ENCODE assay signal across 17 cellular contexts in genomic region chr20:14494355-14494754, GRCh38.
DNase-seq lines count a peak whose midpoint lies in the region; ATAC-seq, FAIRE-seq and TF ChIP-seq lines count a peak whose summit lies in the region.
"Had no signal": no experiment of that assay in that cellular context is flagged by ENCODE, and none has a peak within 500 bp of the region (broad histone marks: within the 10 kb centered on the region; RNA-seq: fewer than 3 reads in every experiment).

No MANE protein-coding gene starts in this region.

- H3K27me3 ChIP-seq in ACC112 (ENCODE audit: insufficient read depth, low read length) = no peaks in the 10 kb centered on the region
- no peaks in the 10 kb centered on the region for H3K27me3 ChIP-seq in astrocyte (ENCODE audit: insufficient read depth, low read length)
- H3K27me3 ChIP-seq in fibroblast of lung (ENCODE audit: control insufficient read depth, insufficient read depth, low read length) = no peaks in the 10 kb centered on the region
- H3K27me3 ChIP-seq: BLaER1 treated with 17β-estradiol and CSF1 and Interleukin-3, amounts not matched to agents 10 nM and 100 nM had no signal

- no peak for TF ChIP-seq CTCF in astrocyte (IDR thresholded peaks at IDR 0.05; ENCODE audit: insufficient read depth, low read depth, low read length)
- no peak for TF ChIP-seq CTCF in fibroblast of lung (conservative IDR thresholded peaks at IDR 0.05 in 1 of 2, IDR thresholded peaks at IDR 0.05 in 1 of 2; ENCODE audit: low read depth in 1 of 2, low read length in 2 of 2)

- peaks cover 7% of the 10 kb centered on the region for H3K4me1 Mint-ChIP-seq in astrocyte (ENCODE audit: low read depth, unreplicated experiment)
- H3K4me1 Mint-ChIP-seq in activated naive CD8-positive, alpha-beta T cell treated with anti-CD3 and anti-CD28 coated beads, Interleukin-2, amount 50 U/mL, for 24 hours = no peaks in the 10 kb centered on the region
- no peaks in the 10 kb centered on the region for H3K4me1 Mint-ChIP-seq in stimulated activated effector memory CD8-positive, alpha-beta T cell treated with anti-CD3 and anti-CD28 coated beads, Interleukin-12 subunit alpha, Interleukin-12 subunit beta, amount 100 ng/mL, for 72 hours
- H3K4me1 Mint-ChIP-seq: B cell had no signal

- peak overlapping the region; percentile 35 for H2AFZ ChIP-seq in ACC112 (ENCODE audit: low read length, unreplicated experiment)
- H2AFZ ChIP-seq in astrocyte (ENCODE audit: low read depth, low read length) = no peak overlapping the region
- peak overlapping the region; percentile 45 for H2AFZ ChIP-seq in fibroblast of lung (ENCODE audit: low read length)

- no peak overlapping the region for H3K4me2 ChIP-seq in astrocyte (ENCODE audit: low read length)
- no peak overlapping the region for H3K4me2 ChIP-seq in fibroblast of lung (ENCODE audit: extremely low read depth, insufficient read depth, low read length)
- H3K4me2 ChIP-seq: BLaER1 treated with 17β-estradiol and CSF1 and Interleukin-3, amounts not matched to agents 10 nM and 100 nM had no signal

- H3K4me3 ChIP-seq in ACC112 (ENCODE audit: low read depth, low read length) = no peak overlapping the region
- no peak overlapping the region for H3K4me3 ChIP-seq in astrocyte (ENCODE audit: insufficient read depth, low read depth, low read length)
- H3K4me3 ChIP-seq in fibroblast of lung (replicated peaks in 1 of 4; ENCODE audit: control extremely low read depth in 1 of 4, insufficient read depth in 1 of 4, low read depth in 3 of 4, low read length in 4 of 4) = no peak overlapping the region
- H3K4me3 ChIP-seq: BLaER1 treated with 17β-estradiol and CSF1 and Interleukin-3, amounts not matched to agents 10 nM and 100 nM had no signal

- no peaks in the 10 kb centered on the region for H3K36me3 ChIP-seq in ACC112 (ENCODE audit: insufficient read depth, low read length)
- H3K36me3 ChIP-seq in astrocyte (ENCODE audit: insufficient read depth, low read length) = no peaks in the 10 kb centered on the region
- no peaks in the 10 kb centered on the region for H3K36me3 ChIP-seq in fibroblast of lung (ENCODE audit: control insufficient read depth, insufficient read depth, low read length)
- H3K36me3 ChIP-seq: BLaER1 treated with 17β-estradiol and CSF1 and Interleukin-3, amounts not matched to agents 10 nM and 100 nM had no signal

- no peaks in the 10 kb centered on the region for H3K36me3 Mint-ChIP-seq in astrocyte (ENCODE audit: low read depth, unreplicated experiment)
- no peaks in the 10 kb centered on the region for H3K36me3 Mint-ChIP-seq in activated naive CD8-positive, alpha-beta T cell treated with anti-CD3 and anti-CD28 coated beads, Interleukin-2, amount 50 U/mL, for 24 hours (ENCODE audit: low read depth)
- H3K36me3 Mint-ChIP-seq in stimulated activated effector memory CD8-positive, alpha-beta T cell treated with anti-CD3 and anti-CD28 coated beads, Interleukin-12 subunit alpha, Interleukin-12 subunit beta, amount 100 ng/mL, for 72 hours = no peaks in the 10 kb centered on the region
- H3K36me3 Mint-ChIP-seq: CD8-positive, alpha-beta T cell had no signal

- no peaks in the 10 kb centered on the region for H4K20me1 ChIP-seq in astrocyte (ENCODE audit: insufficient read depth, low read length)
- H4K20me1 ChIP-seq in fibroblast of lung (ENCODE audit: control insufficient read depth, extremely low read depth, insufficient read depth, low read length) = no peaks in the 10 kb centered on the region
- H4K20me1 ChIP-seq: BLaER1 treated with 17β-estradiol and CSF1 and Interleukin-3, amounts not matched to agents 10 nM and 100 nM had no signal

- FAIRE-seq in astrocyte (lab: Jason Lieb, UNC) = no peak
- FAIRE-seq: H1 had no signal

- no peak for ATAC-seq in activated naive CD8-positive, alpha-beta T cell treated with anti-CD3 and anti-CD28 coated beads, Interleukin-2, amount 50 U/mL, for 24 hours
- ATAC-seq in stimulated activated effector memory CD8-positive, alpha-beta T cell treated with anti-CD3 and anti-CD28 coated beads, Interleukin-12 subunit alpha, Interleukin-12 subunit beta, amount 100 ng/mL, for 72 hours = no peak
- ATAC-seq: CD8-positive, alpha-beta T cell had no signal

- no peaks in the 10 kb centered on the region for H3K79me2 ChIP-seq in ACC112 (ENCODE audit: control insufficient read depth, insufficient read depth, low read length, unreplicated experiment)
- no peaks in the 10 kb centered on the region for H3K79me2 ChIP-seq in astrocyte (ENCODE audit: insufficient read depth, low read length)
- no peaks in the 10 kb centered on the region for H3K79me2 ChIP-seq in fibroblast of lung (ENCODE audit: control insufficient read depth, insufficient read depth, low read length)

- H3K9ac ChIP-seq in astrocyte (ENCODE audit: low read length) = no peak overlapping the region
- H3K9ac ChIP-seq in fibroblast of lung (ENCODE audit: insufficient read depth, low read length) = no peak overlapping the region
- H3K9ac ChIP-seq: BLaER1 treated with 17β-estradiol and CSF1 and Interleukin-3, amounts not matched to agents 10 nM and 100 nM had no signal

- H3K9me3 ChIP-seq in astrocyte (ENCODE audit: insufficient read depth, low read depth, low read length) = no peaks in the 10 kb centered on the region
- no peaks in the 10 kb centered on the region for H3K9me3 ChIP-seq in fibroblast of lung (ENCODE audit: control insufficient read depth, insufficient read depth, low read depth, low read length)
- H3K9me3 ChIP-seq: BLaER1 treated with 17β-estradiol and CSF1 and Interleukin-3, amounts not matched to agents 10 nM and 100 nM had no signal

- H3K27me3 Mint-ChIP-seq in astrocyte (ENCODE audit: low read depth, unreplicated experiment) = no peaks in the 10 kb centered on the region
- no peaks in the 10 kb centered on the region for H3K27me3 Mint-ChIP-seq in activated naive CD8-positive, alpha-beta T cell treated with anti-CD3 and anti-CD28 coated beads, Interleukin-2, amount 50 U/mL, for 24 hours

- H3K27ac ChIP-seq in ACC112 (ENCODE audit: low read depth, low read length) (no peak overlapping the region), astrocyte (ENCODE audit: low read depth, low read length) (no peak overlapping the region), fibroblast of lung (ENCODE audit: insufficient read depth, low read length) (no peak overlapping the region)
- H3K27ac ChIP-seq: BLaER1 treated with 17β-estradiol and CSF1 and Interleukin-3, amounts not matched to agents 10 nM and 100 nM had no signal

- no peak for DNase-seq in astrocyte (ENCODE audit: low read depth)
- no peak for DNase-seq in fibroblast of lung (ENCODE audit: low read depth in 2 of 2)
- DNase-seq in kidney tubule cell (ENCODE audit: low spot score) = peak; percentile 11
- no peak for DNase-seq in activated naive CD8-positive, alpha-beta T cell treated with anti-CD3 and anti-CD28 coated beads, Interleukin-2, amount 50 U/mL, for 24 hours
- no peak for DNase-seq in NCI-H524 treated with DMSO at 0.1 percent for 48 hours (lab: John Stamatoyannopoulos, UW)
- no peak for DNase-seq in NCI-H1694 treated with DMSO at 0.1 percent for 48 hours (lab: John Stamatoyannopoulos, UW)
- DNase-seq in stimulated activated effector memory CD8-positive, alpha-beta T cell treated with anti-CD3 and anti-CD28 coated beads, Interleukin-12 subunit alpha, Interleukin-12 subunit beta, amount 100 ng/mL, for 72 hours (ENCODE audit: low spot score in 2 of 2) = no peak
- DNase-seq: 8988T; Calu3; CD8-positive, alpha-beta T cell; DMS79 treated with DMSO at 0.1 percent for 48 hours; GF-D8; H9 had no signal

- peaks cover 4% of the 10 kb centered on the region for H3K9me3 Mint-ChIP-seq in astrocyte (ENCODE audit: unreplicated experiment)
- H3K9me3 Mint-ChIP-seq in activated naive CD8-positive, alpha-beta T cell treated with anti-CD3 and anti-CD28 coated beads, Interleukin-2, amount 50 U/mL, for 24 hours = no peaks in the 10 kb centered on the region
- peaks cover 6% of the 10 kb centered on the region for H3K9me3 Mint-ChIP-seq in stimulated activated effector memory CD8-positive, alpha-beta T cell treated with anti-CD3 and anti-CD28 coated beads, Interleukin-12 subunit alpha, Interleukin-12 subunit beta, amount 100 ng/mL, for 72 hours
- H3K9me3 Mint-ChIP-seq: H9 had no signal

- peak overlapping the region; percentile 66 for H3K27ac Mint-ChIP-seq in astrocyte (ENCODE audit: unreplicated experiment)
- no peak overlapping the region for H3K27ac Mint-ChIP-seq in activated naive CD8-positive, alpha-beta T cell treated with anti-CD3 and anti-CD28 coated beads, Interleukin-2, amount 50 U/mL, for 24 hours
- no peak overlapping the region for H3K27ac Mint-ChIP-seq in stimulated activated effector memory CD8-positive, alpha-beta T cell treated with anti-CD3 and anti-CD28 coated beads, Interleukin-12 subunit alpha, Interleukin-12 subunit beta, amount 100 ng/mL, for 72 hours
- H3K27ac Mint-ChIP-seq: B cell; CD8-positive, alpha-beta T cell; H9 had no signal

- H3K4me3 Mint-ChIP-seq in astrocyte (ENCODE audit: unreplicated experiment) = no peak overlapping the region
- no peak overlapping the region for H3K4me3 Mint-ChIP-seq in activated naive CD8-positive, alpha-beta T cell treated with anti-CD3 and anti-CD28 coated beads, Interleukin-2, amount 50 U/mL, for 24 hours
- H3K4me3 Mint-ChIP-seq in stimulated activated effector memory CD8-positive, alpha-beta T cell treated with anti-CD3 and anti-CD28 coated beads, Interleukin-12 subunit alpha, Interleukin-12 subunit beta, amount 100 ng/mL, for 72 hours = no peak overlapping the region
- H3K4me3 Mint-ChIP-seq: B cell; CD8-positive, alpha-beta T cell; H9 had no signal

- H3K4me1 ChIP-seq in ACC112 (ENCODE audit: control insufficient read depth, insufficient read depth, low read length, unreplicated experiment) (no peaks in the 10 kb centered on the region), astrocyte (ENCODE audit: insufficient read depth, low read length) (no peaks in the 10 kb centered on the region), fibroblast of lung (ENCODE audit: control insufficient read depth, extremely low read depth, insufficient read depth, low read length) (no peaks in the 10 kb centered on the region)
